Comparison of ENCODE assay signal across 8 cellular contexts in genomic region chr9:131125038-131125287, GRCh38. TPM values are rescaled to one million over a fixed set of nuclear protein-coding genes. Genes with fewer than 3 reads are reported as not detected.
DNase-seq lines count a peak whose midpoint lies in the region; ATAC-seq and TF ChIP-seq lines count a peak whose summit lies in the region.

No MANE protein-coding gene starts in this region.

- peaks cover 5% of the 10 kb centered on the region for H3K36me3 ChIP-seq in fibroblast of lung (ENCODE audit: control insufficient read depth, insufficient read depth, low read length)

- H3K4me1 Mint-ChIP-seq in progenitor cell of endocrine pancreas (ENCODE audit: low read depth): peaks cover 11% of the 10 kb centered on the region

- TF ChIP-seq CTCF in RWPE1 (conservative IDR thresholded peaks at IDR 0.05; ENCODE audit: low read depth): no peak
- no peak for TF ChIP-seq CTCF in fibroblast of lung (conservative IDR thresholded peaks at IDR 0.05 in 1 of 2, IDR thresholded peaks at IDR 0.05 in 1 of 2; ENCODE audit: low read depth in 1 of 2, low read length in 2 of 2)
- no peak for TF ChIP-seq CTCF in progenitor cell of endocrine pancreas (IDR thresholded peaks at IDR 0.05; ENCODE audit: unreplicated experiment)

- peak overlapping the region; percentile 88 for H3K4me2 ChIP-seq in fibroblast of lung (ENCODE audit: extremely low read depth, insufficient read depth, low read length)

- CTCF ChIA-PET in RWPE1 (lab: Yijun Ruan, JAX): interaction anchor here (0.6 kb wide), 1 partner anchor 1417 kb away, joined by 3 read pairs; no protein-coding TSS in a partner anchor

- peaks cover 15% of the 10 kb centered on the region for H3K79me2 ChIP-seq in fibroblast of lung (ENCODE audit: control insufficient read depth, insufficient read depth, low read length)

- H3K4me1 ChIP-seq in fibroblast of lung (ENCODE audit: control insufficient read depth, extremely low read depth, insufficient read depth, low read length): peaks cover 4% of the 10 kb centered on the region

- H4K20me1 ChIP-seq in fibroblast of lung (ENCODE audit: control insufficient read depth, extremely low read depth, insufficient read depth, low read length): peaks cover 1% of the 10 kb centered on the region

- peak overlapping the region; percentile 98 for H3K4me3 Mint-ChIP-seq in progenitor cell of endocrine pancreas (ENCODE audit: low read depth)

- peak overlapping the region; percentile 64 to 97 (median 94) for H3K4me3 ChIP-seq in fibroblast of lung (replicated peaks in 1 of 4; ENCODE audit: control extremely low read depth in 1 of 4, insufficient read depth in 1 of 4, low read depth in 3 of 4, low read length in 4 of 4)

- no peaks in the 10 kb centered on the region for H3K27me3 Mint-ChIP-seq in progenitor cell of endocrine pancreas

- peak overlapping the region; percentile 46 for H3K9ac ChIP-seq in fibroblast of lung (ENCODE audit: insufficient read depth, low read length)

- H3K27ac ChIP-seq in RWPE1 (peak overlapping the region; percentile 76), fibroblast of lung (ENCODE audit: insufficient read depth, low read length) (peak overlapping the region; percentile 91)

- no peaks in the 10 kb centered on the region for H3K9me3 ChIP-seq in fibroblast of lung (ENCODE audit: control insufficient read depth, insufficient read depth, low read depth, low read length)

- H2AFZ ChIP-seq in fibroblast of lung (ENCODE audit: low read length): peak overlapping the region; percentile 27

- H3K36me3 Mint-ChIP-seq in progenitor cell of endocrine pancreas (ENCODE audit: insufficient read depth): peaks cover 13% of the 10 kb centered on the region

- DNase-seq in RWPE1 (ENCODE audit: low spot score) (peak; percentile 36), fibroblast of lung (ENCODE audit: low read depth in 2 of 2) (no peak), progenitor cell of endocrine pancreas (ENCODE audit: low spot score, unreplicated experiment) (no peak), GF-D8 (lab: John Stamatoyannopoulos, UW) (no peak), HPDE6-E6E7 (ENCODE audit: extremely low spot score) (no peak)

- H3K9me3 Mint-ChIP-seq in progenitor cell of endocrine pancreas (ENCODE audit: low read depth): no peaks in the 10 kb centered on the region

- ATAC-seq in GM19397 (IDR thresholded peaks at IDR 0.05; ENCODE audit: unreplicated experiment): peak; percentile 6
- ATAC-seq in HG02798 (IDR thresholded peaks at IDR 0.05; ENCODE audit: poor library complexity, unreplicated experiment): no peak
- no peak for ATAC-seq in GM18909 (IDR thresholded peaks at IDR 0.05; ENCODE audit: poor library complexity, unreplicated experiment)

- peaks cover under 1% of the 10 kb centered on the region for H3K27me3 ChIP-seq in fibroblast of lung (ENCODE audit: control insufficient read depth, insufficient read depth, low read length)

- H3K27ac Mint-ChIP-seq in progenitor cell of endocrine pancreas: peak overlapping the region; percentile 99

- POLR2A ChIA-PET in RWPE1 (lab: Yijun Ruan, JAX; ENCODE audit: low non-redundant PET): interaction anchor here (0.6 to 1.9 kb wide), 6 partner anchors 11 to 1755 kb away, joined by 3 to 7 read pairs (median 3); no protein-coding TSS in a partner anchor

RNA-seq across cellular contexts. Expression of gene NUP214, which starts 0.4 kb away (rescaled TPM):
- total RNA-seq in fibroblast of lung (8.7 and 12.2 TPM in 2 replicates), progenitor cell of endocrine pancreas (61.0 and 62.2 TPM in 2 replicates)
- polyA plus RNA-seq in fibroblast of lung: 5.0 and 6.8 TPM in 2 replicates
- polyA plus RNA-seq in fibroblast of lung (2012): 21.0 and 21.1 TPM in 2 replicates
- 50.1 and 57.3 TPM in 2 replicates for polyA minus RNA-seq in fibroblast of lung (ENCODE audit: low replicate concordance)

RNA-seq across cellular contexts. Expression of gene AIF1L, which starts 28.6 kb away (rescaled TPM):
- total RNA-seq in fibroblast of lung (0.51 and 3.3 TPM in 2 replicates), progenitor cell of endocrine pancreas (71.1 and 72.5 TPM in 2 replicates)
- 1.8 and 2.3 TPM in 2 replicates for polyA plus RNA-seq in fibroblast of lung
- 1.2 and 1.7 TPM in 2 replicates for polyA plus RNA-seq in fibroblast of lung (2012)
- polyA minus RNA-seq in fibroblast of lung (ENCODE audit: low replicate concordance): 0.93 and 2.1 TPM in 2 replicates

Comparison
In these comparisons a context has a peak if more than half of its experiments do, and no peak if none do; other contexts are left out.
1. RNA of gene AIF1L, which starts 28.6 kb away (total RNA-seq): 71.1 to 72.5 TPM in progenitor cell of endocrine pancreas; 0.51 to 3.3 TPM in fibroblast of lung; every median in the first group is over 10 times any median in the second.